ENCODE assay signal across 10 cellular contexts in the genomic region with DNA sequence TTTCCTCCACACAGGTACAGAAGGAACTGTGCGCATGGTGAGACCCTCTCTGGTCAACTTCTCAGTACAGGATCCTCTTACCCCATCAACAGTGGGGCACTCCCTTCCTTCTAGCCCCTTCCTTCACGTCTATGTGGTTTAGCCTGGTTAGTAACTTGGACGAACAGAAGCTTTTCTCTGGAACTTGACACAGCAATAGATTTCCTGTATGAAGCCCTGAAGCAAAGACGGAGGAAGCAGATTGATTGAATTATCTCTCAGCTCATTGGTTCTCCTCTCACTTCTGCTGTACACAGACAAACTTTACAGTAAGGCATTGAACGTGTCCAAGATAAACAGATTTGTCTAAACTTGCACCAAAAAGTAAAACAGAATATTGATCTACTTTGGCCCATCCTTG. TPM values are rescaled to one million over a fixed set of nuclear protein-coding genes. Genes with fewer than 3 reads are reported as not detected.
A peak's percentile ranks its signal among the peaks of the same experiment; 100 is the strongest.
DNase-seq lines count a peak whose midpoint lies in the region; ATAC-seq and TF ChIP-seq lines count a peak whose summit lies in the region.
"Had no signal": no experiment of that assay in that cellular context is flagged by ENCODE, and none has a peak within 500 bp of the region (broad histone marks: within the 10 kb centered on the region; RNA-seq: fewer than 3 reads in every experiment).

A gene with protein sequence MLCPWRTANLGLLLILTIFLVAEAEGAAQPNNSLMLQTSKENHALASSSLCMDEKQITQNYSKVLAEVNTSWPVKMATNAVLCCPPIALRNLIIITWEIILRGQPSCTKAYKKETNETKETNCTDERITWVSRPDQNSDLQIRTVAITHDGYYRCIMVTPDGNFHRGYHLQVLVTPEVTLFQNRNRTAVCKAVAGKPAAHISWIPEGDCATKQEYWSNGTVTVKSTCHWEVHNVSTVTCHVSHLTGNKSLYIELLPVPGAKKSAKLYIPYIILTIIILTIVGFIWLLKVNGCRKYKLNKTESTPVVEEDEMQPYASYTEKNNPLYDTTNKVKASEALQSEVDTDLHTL (minus strand): TSS at position 210 of the 400 bp plus-strand sequence. CDS start 246 bp downstream, outside the sequence.

- POLR2A ChIA-PET in activated CD8-positive, alpha-beta T cell treated with anti-CD3 and anti-CD28 coated beads for 36 hours (lab: Charles Lee) = interaction anchor here (1.5 to 4.0 kb wide), 2 partner anchors 16 to 31 kb away, joined by 7 to 20 read pairs; a partner anchor contains a TSS

- no peak for TF ChIP-seq CTCF in activated CD8-positive, alpha-beta T cell treated with anti-CD3 and anti-CD28 coated beads for 36 hours (IDR thresholded peaks at IDR 0.05)
- TF ChIP-seq CTCF in type B pancreatic cell (conservative IDR thresholded peaks at IDR 0.05) (no peak), HFFc6 (IDR thresholded peaks at IDR 0.05) (no peak)

- ATAC-seq in Right ventricle myocardium superior (ENCODE audit: poor library complexity) (peak; percentile 57), GM19463 (IDR thresholded peaks at IDR 0.05; ENCODE audit: unreplicated experiment) (no peak)
- no peak for ATAC-seq in activated CD8-positive, alpha-beta T cell treated with anti-CD3 and anti-CD28 coated beads for 36 hours

- CTCF ChIA-PET in activated CD8-positive, alpha-beta T cell treated with anti-CD3 and anti-CD28 coated beads for 36 hours (lab: Charles Lee) = interaction anchor here (1.1 to 3.2 kb wide), 8 partner anchors 9 to 333 kb away, joined by 3 to 36 read pairs (median 8); a partner anchor contains a TSS

- intact Hi-C loops in Right ventricle myocardium superior (cut with DNase I) = loop anchor here (10.0 kb wide), 1 partner anchor 240 kb away; no protein-coding TSS in a partner anchor
- intact Hi-C loops in cardiac septum (cut with DNase I) = loop anchor here (5.0 kb wide), 1 partner anchor 393 kb away; no protein-coding TSS in a partner anchor
- intact Hi-C loops in activated CD8-positive, alpha-beta T cell treated with anti-CD3 and anti-CD28 coated beads for 36 hours (cut with micrococcal nuclease) = loop anchor here (2.0 to 10.0 kb wide), 3 partner anchors 118 to 410 kb away; a partner anchor contains a TSS

- peak within 1 kb of the TSS; percentile 82 for H3K27ac Mint-ChIP-seq in activated CD8-positive, alpha-beta T cell treated with anti-CD3 and anti-CD28 coated beads for 36 hours
- H3K27ac Mint-ChIP-seq in immature natural killer cell (peak within 1 kb of the TSS; percentile 4 to 80 (median 72)), type B pancreatic cell (peak within 1 kb of the TSS; percentile 17), HFFc6 (no peak within 1 kb of the TSS)

- peak within 1 kb of the TSS; percentile 73 for H3K4me3 Mint-ChIP-seq in activated CD8-positive, alpha-beta T cell treated with anti-CD3 and anti-CD28 coated beads for 36 hours
- H3K4me3 Mint-ChIP-seq in immature natural killer cell (peak within 1 kb of the TSS; percentile 22 to 65 (median 47)), type B pancreatic cell (no peak within 1 kb of the TSS), HFFc6 (no peak within 1 kb of the TSS)

- no peaks in the 10 kb centered on the region for H3K36me3 Mint-ChIP-seq in activated CD8-positive, alpha-beta T cell treated with anti-CD3 and anti-CD28 coated beads for 36 hours (ENCODE audit: low read depth)
- no peaks in the 10 kb centered on the region for H3K36me3 Mint-ChIP-seq in immature natural killer cell
- no peaks in the 10 kb centered on the region for H3K36me3 Mint-ChIP-seq in type B pancreatic cell
- no peaks in the 10 kb centered on the region for H3K36me3 Mint-ChIP-seq in HFFc6 (ENCODE audit: low read depth)

- DNase-seq in Right ventricle myocardium superior (no peak), cardiac septum (ENCODE audit: low spot score) (no peak), immature natural killer cell (no peak), type B pancreatic cell (ENCODE audit: extremely low spot score, unreplicated experiment) (no peak), HFFc6 (no peak), 8988T (no peak)
- DNase-seq in activated CD8-positive, alpha-beta T cell treated with anti-CD3 and anti-CD28 coated beads for 36 hours = no peak
- DNase-seq: head of caudate nucleus, NCI-H2081 had no signal

- no peaks in the 10 kb centered on the region for H3K9me3 Mint-ChIP-seq in activated CD8-positive, alpha-beta T cell treated with anti-CD3 and anti-CD28 coated beads for 36 hours
- H3K9me3 Mint-ChIP-seq in immature natural killer cell = no peaks in the 10 kb centered on the region
- H3K9me3 Mint-ChIP-seq in type B pancreatic cell = no peaks in the 10 kb centered on the region
- no peaks in the 10 kb centered on the region for H3K9me3 Mint-ChIP-seq in HFFc6

- H3K4me1 Mint-ChIP-seq in activated CD8-positive, alpha-beta T cell treated with anti-CD3 and anti-CD28 coated beads for 36 hours (ENCODE audit: low read depth) = peaks cover 77% of the 10 kb centered on the region
- peaks cover 2 to 24% of the 10 kb centered on the region in 2 donors for H3K4me1 Mint-ChIP-seq in immature natural killer cell
- no peaks in the 10 kb centered on the region for H3K4me1 Mint-ChIP-seq in type B pancreatic cell (ENCODE audit: unreplicated experiment)
- H3K4me1 Mint-ChIP-seq in HFFc6 (ENCODE audit: low read depth) = peaks cover 6% of the 10 kb centered on the region; the same call in 1 of the 2 replicates

- no peaks in the 10 kb centered on the region for H3K27me3 Mint-ChIP-seq in activated CD8-positive, alpha-beta T cell treated with anti-CD3 and anti-CD28 coated beads for 36 hours
- H3K27me3 Mint-ChIP-seq in immature natural killer cell (ENCODE audit: low read depth in 3 of 3) (peaks cover 0 to 4% (median 1%) of the 10 kb centered on the region in 3 donors), type B pancreatic cell (no peaks in the 10 kb centered on the region), HFFc6 (ENCODE audit: insufficient read depth) (peaks cover 20% of the 10 kb centered on the region)

RNA-seq across cellular contexts. Expression of the gene that starts here (rescaled TPM):
- 0.75 TPM for total RNA-seq in Right ventricle myocardium superior
- 0.51 TPM for total RNA-seq in cardiac septum
- total RNA-seq in activated CD8-positive, alpha-beta T cell treated with anti-CD3 and anti-CD28 coated beads for 36 hours = 1 to 10 TPM; 1.4 to 1.8 TPM
- 1 to 10 TPM; 1.4 to 1.9 (median 1.7) TPM for polyA plus RNA-seq in immature natural killer cell
- total RNA-seq in type B pancreatic cell (ENCODE audit: low replicate concordance) = 2.1 and 4.5 TPM in 2 replicates
- total RNA-seq in HFFc6 (2021; fragmentation: NEBNext Ultra II Directional; extraction: Animal tissue kit (Norgen Biotek cat#: 25700)) = not detected

Comparison
In these comparisons a context has a peak if more than half of its experiments do, and no peak if none do; other contexts are left out.
1. Peak in ATAC-seq in Right ventricle myocardium superior; RNA of the gene not detected or under 1 TPM.
2. H3K4me3 Mint-ChIP-seq: peak in activated CD8-positive, alpha-beta T cell treated with anti-CD3 and anti-CD28 coated beads for 36 hours (single experiment) and immature natural killer cell (5 of 5); none in type B pancreatic cell (single experiment) and HFFc6 (single experiment).